8 cellular contexts compared by ENCODE assay signal in genomic region chr6:145148392-145149175, GRCh38.
DNase-seq lines count a peak whose midpoint lies in the region; ATAC-seq and TF ChIP-seq lines count a peak whose summit lies in the region.

No MANE protein-coding gene starts in this region.

- no peaks in the 10 kb centered on the region for H3K27me3 ChIP-seq in kidney epithelial cell (ENCODE audit: control insufficient read depth, insufficient read depth, low read length)
- H3K27me3 ChIP-seq in CD8-positive, alpha-beta T cell (ENCODE audit: insufficient read depth, low read length): no peaks in the 10 kb centered on the region

- H3K27me3 Mint-ChIP-seq in CD8-positive, alpha-beta T cell (ENCODE audit: low read depth): no peaks in the 10 kb centered on the region

- no peaks in the 10 kb centered on the region for H3K36me3 ChIP-seq in kidney epithelial cell (ENCODE audit: control insufficient read depth, insufficient read depth, low read length)
- no peaks in the 10 kb centered on the region for H3K36me3 ChIP-seq in CD8-positive, alpha-beta T cell (ENCODE audit: insufficient read depth, low read length)

- ATAC-seq in GM18517 (IDR thresholded peaks at IDR 0.05; ENCODE audit: unreplicated experiment) (peak; percentile 81), HG03432 (IDR thresholded peaks at IDR 0.05; ENCODE audit: unreplicated experiment) (peak; percentile 90), GM21423 (IDR thresholded peaks at IDR 0.05; ENCODE audit: unreplicated experiment) (no peak)
- ATAC-seq in CD8-positive, alpha-beta T cell: no peak

- DNase-seq in SKM-1 treated with dmso at 0.1 percent for 144 hours (lab: John Stamatoyannopoulos, UW; ENCODE audit: unreplicated experiment) (peak; percentile 91), kidney epithelial cell (ENCODE audit: low read depth) (peak; percentile 70), cortex of kidney (lab: John Stamatoyannopoulos, UW) (no peak)
- no peak for DNase-seq in central memory CD4-positive, alpha-beta T cell
- no peak for DNase-seq in CD8-positive, alpha-beta T cell

- no peaks in the 10 kb centered on the region for H3K4me1 ChIP-seq in CD8-positive, alpha-beta T cell (ENCODE audit: insufficient read depth, low read length)

- H3K27ac Mint-ChIP-seq in CD8-positive, alpha-beta T cell: no peak overlapping the region

- no peak overlapping the region for H3K4me3 ChIP-seq in kidney epithelial cell (ENCODE audit: low read depth, low read length)
- no peak overlapping the region for H3K4me3 ChIP-seq in CD8-positive, alpha-beta T cell (ENCODE audit: low read depth, low read length)

- H3K27ac ChIP-seq in CD8-positive, alpha-beta T cell (ENCODE audit: low read depth, low read length): no peak overlapping the region

- no peak overlapping the region for H3K4me3 Mint-ChIP-seq in CD8-positive, alpha-beta T cell

- H3K36me3 Mint-ChIP-seq in CD8-positive, alpha-beta T cell: no peaks in the 10 kb centered on the region

- no peaks in the 10 kb centered on the region for H3K9me3 ChIP-seq in CD8-positive, alpha-beta T cell (ENCODE audit: low read length)

- H3K4me1 Mint-ChIP-seq in CD8-positive, alpha-beta T cell (ENCODE audit: low read depth): no peaks in the 10 kb centered on the region

- CTCF ChIA-PET in CD8-positive, alpha-beta T cell (lab: Charles Lee): no interaction called here

- no peaks in the 10 kb centered on the region for H3K9me3 Mint-ChIP-seq in CD8-positive, alpha-beta T cell

- intact Hi-C loops in CD8-positive, alpha-beta T cell (cut with DNase I, micrococcal nuclease): no loop called here

- POLR2A ChIA-PET in CD8-positive, alpha-beta T cell (lab: Charles Lee): no interaction called here

- TF ChIP-seq CTCF in kidney epithelial cell (IDR thresholded peaks at IDR 0.05; ENCODE audit: insufficient read depth, low read length, poor library complexity, severe bottlenecking): no peak
- TF ChIP-seq CTCF in CD8-positive, alpha-beta T cell (IDR thresholded peaks at IDR 0.05): no peak

Comparison
In these comparisons a context has a peak if more than half of its experiments do, and no peak if none do; other contexts are left out.
1. ATAC-seq: peak in GM18517 (single experiment) and HG03432 (single experiment); none in CD8-positive, alpha-beta T cell (single experiment) and GM21423 (single experiment).
2. DNase-seq: peak in SKM-1 treated with dmso at 0.1 percent for 144 hours (single experiment) and kidney epithelial cell (single experiment); none in central memory CD4-positive, alpha-beta T cell (single experiment), cortex of kidney (single experiment) and CD8-positive, alpha-beta T cell (0 of 7).